Comparison of ENCODE assay signal across 8 cellular contexts in genomic region chrX:23907496-23908218, GRCh38.
DNase-seq lines count a peak whose midpoint lies in the region; ATAC-seq lines count a peak whose summit lies in the region.

APOO (minus strand) TSS chrX:23907938; CDS start chrX:23907702, 236 bp downstream.
CXorf58 (plus strand) TSS chrX:23908006; CDS start chrX:23910303, 2,297 bp downstream.

- peak; percentile 92 for ATAC-seq in GM19035 (IDR thresholded peaks at IDR 0.05; ENCODE audit: unreplicated experiment)
- ATAC-seq in HG03342 (IDR thresholded peaks at IDR 0.05; ENCODE audit: unreplicated experiment): peak; percentile 90
- peak; percentile 96 for ATAC-seq in activated CD4-positive, CD25-positive, alpha-beta regulatory T cell treated with anti-CD3 and anti-CD28 coated beads, Interleukin-2, amount 50 U/mL, for 24 hours

- DNase-seq in AML-193 (lab: John Stamatoyannopoulos, UW) (peak; percentile 81 to 87), NCI-H345 treated with DMSO at 0.1 percent for 48 hours (lab: John Stamatoyannopoulos, UW; ENCODE audit: unreplicated experiment) (peak; percentile 76), cerebellar cortex (ENCODE audit: low spot score) (peak; percentile 88), kidney glomerular epithelial cell (lab: John Stamatoyannopoulos, UW) (peak; percentile 76)
- peak; percentile 66 to 84 (median 76) for DNase-seq in stimulated activated CD4-positive, alpha-beta T cell treated with anti-CD3 and anti-CD28 coated beads, Interleukin-1b, Interleukin-23, amount 100 ng/mL, for 24 hours (ENCODE audit: low read depth in 4 of 4, low spot score in 1 of 4)

Comparison
In these comparisons a context has a peak if more than half of its experiments do, and no peak if none do; other contexts are left out.
1. Peak in every context shown above with its lines: DNase-seq and ATAC-seq.